ENCODE assay signal across 19 cellular contexts in the genomic region with DNA sequence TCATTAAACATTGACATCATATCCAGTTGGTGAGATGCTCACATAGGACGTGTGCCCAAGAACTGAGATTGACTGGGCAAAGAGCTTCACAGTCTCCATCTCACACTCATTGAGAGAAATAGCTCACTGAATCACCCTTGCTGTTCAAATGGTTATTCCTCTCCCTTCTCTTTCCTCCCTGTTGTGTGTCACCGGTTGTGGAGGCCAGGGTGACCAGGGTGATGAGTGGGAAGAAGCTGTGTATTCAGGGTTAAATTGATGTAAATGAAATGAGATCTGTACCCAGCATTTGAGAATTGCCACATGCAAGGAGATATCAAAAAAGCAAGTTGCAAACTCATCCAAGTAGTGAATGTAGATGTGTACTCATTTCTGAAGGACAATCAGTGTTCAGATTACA. TPM values are rescaled to one million over a fixed set of nuclear protein-coding genes. Genes with fewer than 3 reads are reported as not detected.
A peak's percentile ranks its signal among the peaks of the same experiment; 100 is the strongest.
DNase-seq lines count a peak whose midpoint lies in the region; ATAC-seq, FAIRE-seq and TF ChIP-seq lines count a peak whose summit lies in the region.
"Had no signal": no experiment of that assay in that cellular context is flagged by ENCODE, and none has a peak within 500 bp of the region (broad histone marks: within the 10 kb centered on the region; RNA-seq: fewer than 3 reads in every experiment).

No MANE protein-coding gene starts in this region.

- peak; percentile 91 for FAIRE-seq in HTR-8/SVneo (lab: Jason Lieb, UNC)
- FAIRE-seq: G401.6, RCC 7860 had no signal

- CTCF ChIA-PET in activated CD4-positive, alpha-beta T cell treated with anti-CD3 and anti-CD28 coated beads for 36 hours (lab: Charles Lee), result interaction anchor here (0.6 to 1.6 kb wide), 4 partner anchors 46 to 200 kb away, joined by 3 to 4 read pairs (median 4); no protein-coding TSS in a partner anchor
- CTCF ChIA-PET in activated CD4-positive, alpha-beta T cell treated with anti-CD3 and anti-CD28 coated beads, Interleukin-2, amount 10 ng/mL, durations not matched to agents 7 days and 5 days (lab: Charles Lee), result interaction anchor here (1.1 kb wide), 1 partner anchor 10 kb away, joined by 3 read pairs; no protein-coding TSS in a partner anchor
- CTCF ChIA-PET in activated naive CD4-positive, alpha-beta T cell treated with anti-CD3 and anti-CD28 coated beads for 36 hours (lab: Charles Lee), result interaction anchor here (1.0 kb wide), 1 partner anchor 96 kb away, joined by 3 read pairs; no protein-coding TSS in a partner anchor

- peak; percentile 93 for ATAC-seq in activated CD4-positive, alpha-beta T cell treated with anti-CD3 and anti-CD28 coated beads for 36 hours
- ATAC-seq in HG02870 (IDR thresholded peaks at IDR 0.05; ENCODE audit: unreplicated experiment), result no peak

- no peak overlapping the region for H3K4me3 Mint-ChIP-seq in activated CD4-positive, alpha-beta T cell treated with anti-CD3 and anti-CD28 coated beads for 36 hours
- no peak overlapping the region for H3K4me3 Mint-ChIP-seq in activated CD4-positive, alpha-beta T cell treated with anti-CD3 and anti-CD28 coated beads, Interleukin-2, amount 10 ng/mL, durations not matched to agents 7 days and 5 days
- H3K4me3 Mint-ChIP-seq in activated naive CD4-positive, alpha-beta T cell treated with anti-CD3 and anti-CD28 coated beads for 36 hours, result no peak overlapping the region
- no peak overlapping the region for H3K4me3 Mint-ChIP-seq in activated T-helper 2 cell treated with anti-CD3 and anti-CD28 coated beads, Interferon-gamma antibody, Interleukin-2, Interleukin-4, amounts not matched to agents 10 μg/mL and 5 μg/mL and 100 μg/mL, durations not matched to agents 14 hours and 24 hours and 36 hours (ENCODE audit: low read depth)
- no peak overlapping the region for H3K4me3 Mint-ChIP-seq in nephron progenitor cell
- H3K4me3 Mint-ChIP-seq: CD14-positive monocyte had no signal

- H3K36me3 Mint-ChIP-seq in activated CD4-positive, alpha-beta T cell treated with anti-CD3 and anti-CD28 coated beads for 36 hours (ENCODE audit: low read depth), result peaks cover 25% of the 10 kb centered on the region
- peaks cover 26% of the 10 kb centered on the region for H3K36me3 Mint-ChIP-seq in activated CD4-positive, alpha-beta T cell treated with anti-CD3 and anti-CD28 coated beads, Interleukin-2, amount 10 ng/mL, durations not matched to agents 7 days and 5 days (ENCODE audit: low read depth)
- H3K36me3 Mint-ChIP-seq in activated naive CD4-positive, alpha-beta T cell treated with anti-CD3 and anti-CD28 coated beads for 36 hours (ENCODE audit: low read depth), result peaks cover 12% of the 10 kb centered on the region
- H3K36me3 Mint-ChIP-seq in activated T-helper 2 cell treated with anti-CD3 and anti-CD28 coated beads, Interferon-gamma antibody, Interleukin-2, Interleukin-4, amounts not matched to agents 10 μg/mL and 5 μg/mL and 100 μg/mL, durations not matched to agents 14 hours and 24 hours and 36 hours (ENCODE audit: low read depth), result peaks cover 46% of the 10 kb centered on the region
- H3K36me3 Mint-ChIP-seq in nephron progenitor cell (ENCODE audit: low read depth), result peaks cover 28% of the 10 kb centered on the region

- peaks cover 9% of the 10 kb centered on the region for H3K4me1 Mint-ChIP-seq in activated CD4-positive, alpha-beta T cell treated with anti-CD3 and anti-CD28 coated beads for 36 hours
- no peaks in the 10 kb centered on the region for H3K4me1 Mint-ChIP-seq in activated CD4-positive, alpha-beta T cell treated with anti-CD3 and anti-CD28 coated beads, Interleukin-2, amount 10 ng/mL, durations not matched to agents 7 days and 5 days
- peaks cover 5% of the 10 kb centered on the region for H3K4me1 Mint-ChIP-seq in activated naive CD4-positive, alpha-beta T cell treated with anti-CD3 and anti-CD28 coated beads for 36 hours (ENCODE audit: low read depth)
- peaks cover 10% of the 10 kb centered on the region for H3K4me1 Mint-ChIP-seq in activated T-helper 2 cell treated with anti-CD3 and anti-CD28 coated beads, Interferon-gamma antibody, Interleukin-2, Interleukin-4, amounts not matched to agents 10 μg/mL and 5 μg/mL and 100 μg/mL, durations not matched to agents 14 hours and 24 hours and 36 hours (ENCODE audit: low read depth)
- H3K4me1 Mint-ChIP-seq in nephron progenitor cell, result peaks cover 36% of the 10 kb centered on the region
- H3K4me1 Mint-ChIP-seq: CD14-positive monocyte had no signal

- H3K27ac Mint-ChIP-seq in activated CD4-positive, alpha-beta T cell treated with anti-CD3 and anti-CD28 coated beads for 36 hours, result no peak overlapping the region
- no peak overlapping the region for H3K27ac Mint-ChIP-seq in activated CD4-positive, alpha-beta T cell treated with anti-CD3 and anti-CD28 coated beads, Interleukin-2, amount 10 ng/mL, durations not matched to agents 7 days and 5 days
- no peak overlapping the region for H3K27ac Mint-ChIP-seq in activated naive CD4-positive, alpha-beta T cell treated with anti-CD3 and anti-CD28 coated beads for 36 hours
- H3K27ac Mint-ChIP-seq in activated T-helper 2 cell treated with anti-CD3 and anti-CD28 coated beads, Interferon-gamma antibody, Interleukin-2, Interleukin-4, amounts not matched to agents 10 μg/mL and 5 μg/mL and 100 μg/mL, durations not matched to agents 14 hours and 24 hours and 36 hours, result peak overlapping the region; percentile 50
- H3K27ac Mint-ChIP-seq in nephron progenitor cell, result no peak overlapping the region

- intact Hi-C loops in activated CD4-positive, alpha-beta T cell treated with anti-CD3 and anti-CD28 coated beads for 36 hours (cut with DNase I, micrococcal nuclease), result loop anchor here in 1 of 2 experiments (5.0 kb wide), 1 partner anchor 50 kb away; no protein-coding TSS in a partner anchor
- intact Hi-C loops in activated naive CD4-positive, alpha-beta T cell treated with anti-CD3 and anti-CD28 coated beads for 36 hours (cut with micrococcal nuclease), result loop anchor here (1.0 kb wide), 1 partner anchor 42 kb away; no protein-coding TSS in a partner anchor
- intact Hi-C loops in activated T-helper 2 cell treated with anti-CD3 and anti-CD28 coated beads, Interferon-gamma antibody, Interleukin-2, Interleukin-4, amounts not matched to agents 10 μg/mL and 5 μg/mL and 100 μg/mL, durations not matched to agents 14 hours and 24 hours and 36 hours (cut with micrococcal nuclease), result loop anchor here (2.0 kb wide), 1 partner anchor 44 kb away; a partner anchor contains a TSS

- POLR2A ChIA-PET in activated CD4-positive, alpha-beta T cell treated with anti-CD3 and anti-CD28 coated beads for 36 hours (lab: Charles Lee), result interaction anchor here (0.8 to 1.2 kb wide), 2 partner anchors 39 to 46 kb away, joined by 6 read pairs; no protein-coding TSS in a partner anchor
- POLR2A ChIA-PET in activated CD4-positive, alpha-beta T cell treated with anti-CD3 and anti-CD28 coated beads, Interleukin-2, amount 10 ng/mL, durations not matched to agents 7 days and 5 days (lab: Charles Lee), result no interaction called here

- no peak for TF ChIP-seq CTCF in nephron progenitor cell (IDR thresholded peaks at IDR 0.05)

- DNase-seq in activated CD4-positive, alpha-beta T cell treated with anti-CD3 and anti-CD28 coated beads for 36 hours, result peak; percentile 69
- no peak for DNase-seq in activated CD4-positive, alpha-beta T cell treated with anti-CD3 and anti-CD28 coated beads, Interleukin-2, amount 10 ng/mL, durations not matched to agents 7 days and 5 days
- DNase-seq in activated naive CD4-positive, alpha-beta T cell treated with anti-CD3 and anti-CD28 coated beads for 36 hours, result peak; percentile 48
- DNase-seq in activated naive CD4-positive, alpha-beta T cell treated with anti-CD3 and anti-CD28 coated beads, Interleukin-2, amount 50 U/mL, for 16 hours, result no peak
- DNase-seq in HTR-8/SVneo (ENCODE audit: insufficient read length, low spot score), result no peak
- DNase-seq in activated T-helper 2 cell treated with anti-CD3 and anti-CD28 coated beads, Interferon-gamma antibody, Interleukin-2, Interleukin-4, amounts not matched to agents 10 μg/mL and 5 μg/mL and 100 μg/mL, durations not matched to agents 14 hours and 24 hours and 36 hours (ENCODE audit: low spot score), result no peak
- no peak for DNase-seq in nephron progenitor cell
- DNase-seq: 8988T, H7, IMR-90, NCI-H1417 treated with DMSO at 0.1 percent for 48 hours, NCI-H187 treated with DMSO at 0.1 percent for 48 hours, NCI-H2227 treated with DMSO at 0.1 percent for 48 hours, NCI-H510A treated with DMSO at 0.1 percent for 48 hours, NCI-H774 had no signal

- no peaks in the 10 kb centered on the region for H3K27me3 Mint-ChIP-seq in activated CD4-positive, alpha-beta T cell treated with anti-CD3 and anti-CD28 coated beads for 36 hours
- H3K27me3 Mint-ChIP-seq in activated CD4-positive, alpha-beta T cell treated with anti-CD3 and anti-CD28 coated beads, Interleukin-2, amount 10 ng/mL, durations not matched to agents 7 days and 5 days, result no peaks in the 10 kb centered on the region
- H3K27me3 Mint-ChIP-seq in activated naive CD4-positive, alpha-beta T cell treated with anti-CD3 and anti-CD28 coated beads for 36 hours (ENCODE audit: low read depth), result no peaks in the 10 kb centered on the region
- no peaks in the 10 kb centered on the region for H3K27me3 Mint-ChIP-seq in activated T-helper 2 cell treated with anti-CD3 and anti-CD28 coated beads, Interferon-gamma antibody, Interleukin-2, Interleukin-4, amounts not matched to agents 10 μg/mL and 5 μg/mL and 100 μg/mL, durations not matched to agents 14 hours and 24 hours and 36 hours (ENCODE audit: low read depth)
- H3K27me3 Mint-ChIP-seq in nephron progenitor cell (ENCODE audit: low read depth, poor library complexity), result no peaks in the 10 kb centered on the region

- no peaks in the 10 kb centered on the region for H3K9me3 Mint-ChIP-seq in activated CD4-positive, alpha-beta T cell treated with anti-CD3 and anti-CD28 coated beads for 36 hours (ENCODE audit: low read depth)
- H3K9me3 Mint-ChIP-seq in activated CD4-positive, alpha-beta T cell treated with anti-CD3 and anti-CD28 coated beads, Interleukin-2, amount 10 ng/mL, durations not matched to agents 7 days and 5 days, result no peaks in the 10 kb centered on the region
- no peaks in the 10 kb centered on the region for H3K9me3 Mint-ChIP-seq in activated naive CD4-positive, alpha-beta T cell treated with anti-CD3 and anti-CD28 coated beads for 36 hours
- H3K9me3 Mint-ChIP-seq in activated T-helper 2 cell treated with anti-CD3 and anti-CD28 coated beads, Interferon-gamma antibody, Interleukin-2, Interleukin-4, amounts not matched to agents 10 μg/mL and 5 μg/mL and 100 μg/mL, durations not matched to agents 14 hours and 24 hours and 36 hours, result no peaks in the 10 kb centered on the region
- H3K9me3 Mint-ChIP-seq in nephron progenitor cell, result no peaks in the 10 kb centered on the region
- H3K9me3 Mint-ChIP-seq: CD14-positive monocyte had no signal

RNA-seq across cellular contexts. Expression of a gene that starts 36.6 kb away (rescaled TPM):
- 10 to 100 TPM; 43.9 to 54.5 TPM for total RNA-seq in activated CD4-positive, alpha-beta T cell treated with anti-CD3 and anti-CD28 coated beads for 36 hours
- 10 to 100 TPM; 31.0 to 39.1 TPM for total RNA-seq in activated CD4-positive, alpha-beta T cell treated with anti-CD3 and anti-CD28 coated beads, Interleukin-2, amount 10 ng/mL, durations not matched to agents 7 days and 5 days
- 10 to 100 TPM; 26.8 to 27.9 TPM for total RNA-seq in activated naive CD4-positive, alpha-beta T cell treated with anti-CD3 and anti-CD28 coated beads for 36 hours
- 35.6 and 36.2 TPM in 2 replicates for total RNA-seq in activated T-helper 2 cell treated with anti-CD3 and anti-CD28 coated beads, Interferon-gamma antibody, Interleukin-2, Interleukin-4, amounts not matched to agents 10 μg/mL and 5 μg/mL and 100 μg/mL, durations not matched to agents 14 hours and 24 hours and 36 hours

RNA-seq across cellular contexts. Expression of a gene that starts 42.9 kb away (rescaled TPM):
- 1 to 10 TPM; 9.3 TPM for total RNA-seq in activated CD4-positive, alpha-beta T cell treated with anti-CD3 and anti-CD28 coated beads for 36 hours
- total RNA-seq in activated CD4-positive, alpha-beta T cell treated with anti-CD3 and anti-CD28 coated beads, Interleukin-2, amount 10 ng/mL, durations not matched to agents 7 days and 5 days, result 10 to 100 TPM; 15.5 to 18.0 TPM
- 1 to 10 TPM; 9.3 to 9.8 TPM for total RNA-seq in activated naive CD4-positive, alpha-beta T cell treated with anti-CD3 and anti-CD28 coated beads for 36 hours
- total RNA-seq in activated T-helper 2 cell treated with anti-CD3 and anti-CD28 coated beads, Interferon-gamma antibody, Interleukin-2, Interleukin-4, amounts not matched to agents 10 μg/mL and 5 μg/mL and 100 μg/mL, durations not matched to agents 14 hours and 24 hours and 36 hours, result 16.0 and 16.3 TPM in 2 replicates

Comparison
In these comparisons a context has a peak if more than half of its experiments do, and no peak if none do; other contexts are left out.
1. DNase-seq: peak in activated CD4-positive, alpha-beta T cell treated with anti-CD3 and anti-CD28 coated beads for 36 hours (single experiment) and activated naive CD4-positive, alpha-beta T cell treated with anti-CD3 and anti-CD28 coated beads for 36 hours (single experiment); none in activated CD4-positive, alpha-beta T cell treated with anti-CD3 and anti-CD28 coated beads, Interleukin-2, amount 10 ng/mL, durations not matched to agents 7 days and 5 days (single experiment), activated naive CD4-positive, alpha-beta T cell treated with anti-CD3 and anti-CD28 coated beads, Interleukin-2, amount 50 U/mL, for 16 hours (single experiment), HTR-8/SVneo (single experiment), activated T-helper 2 cell treated with anti-CD3 and anti-CD28 coated beads, Interferon-gamma antibody, Interleukin-2, Interleukin-4, amounts not matched to agents 10 μg/mL and 5 μg/mL and 100 μg/mL, durations not matched to agents 14 hours and 24 hours and 36 hours (single experiment) and nephron progenitor cell (single experiment).